14 cellular contexts compared by ENCODE assay signal in genomic region chr3:4409415-4409814, GRCh38. TPM values are rescaled to one million over a fixed set of nuclear protein-coding genes. Genes with fewer than 3 reads are reported as not detected.
DNase-seq lines count a peak whose midpoint lies in the region; ATAC-seq lines count a peak whose summit lies in the region.
"Had no signal": no experiment of that assay in that cellular context is flagged by ENCODE, and none has a peak within 500 bp of the region (broad histone marks: within the 10 kb centered on the region; RNA-seq: fewer than 3 reads in every experiment).

No MANE protein-coding gene starts in this region.

- H3K4me3 Mint-ChIP-seq in activated CD4-positive, alpha-beta T cell treated with anti-CD3 and anti-CD28 coated beads for 36 hours, result peak overlapping the region; percentile 4
- peak overlapping the region; percentile 59 for H3K4me3 Mint-ChIP-seq in activated T-cell treated with anti-CD3 and anti-CD28 coated beads, Interleukin-2, amount 50 U/mL, for 24 hours
- H3K4me3 Mint-ChIP-seq: activated naive CD4-positive, alpha-beta T cell treated with anti-CD3 and anti-CD28 coated beads, Interleukin-2, amount 50 U/mL, for 24 hours had no signal

- H3K27ac Mint-ChIP-seq in activated CD4-positive, alpha-beta T cell treated with anti-CD3 and anti-CD28 coated beads for 36 hours, result peak overlapping the region; percentile 87
- peak overlapping the region; percentile 95 for H3K27ac Mint-ChIP-seq in activated T-cell treated with anti-CD3 and anti-CD28 coated beads, Interleukin-2, amount 50 U/mL, for 24 hours
- H3K27ac Mint-ChIP-seq: activated naive CD4-positive, alpha-beta T cell treated with anti-CD3 and anti-CD28 coated beads, Interleukin-2, amount 50 U/mL, for 24 hours had no signal

- CTCF ChIA-PET in activated CD4-positive, alpha-beta T cell treated with anti-CD3 and anti-CD28 coated beads for 36 hours (lab: Charles Lee), result interaction anchor here (0.8 to 1.3 kb wide), 2 partner anchors 17 to 110 kb away, joined by 3 to 5 read pairs; no protein-coding TSS in a partner anchor

- peaks cover 19% of the 10 kb centered on the region for H3K36me3 Mint-ChIP-seq in activated CD4-positive, alpha-beta T cell treated with anti-CD3 and anti-CD28 coated beads for 36 hours (ENCODE audit: low read depth)
- peaks cover 65% of the 10 kb centered on the region for H3K36me3 Mint-ChIP-seq in activated T-cell treated with anti-CD3 and anti-CD28 coated beads, Interleukin-2, amount 50 U/mL, for 24 hours (ENCODE audit: low read depth)

- POLR2A ChIA-PET in activated CD4-positive, alpha-beta T cell treated with anti-CD3 and anti-CD28 coated beads for 36 hours (lab: Charles Lee), result no interaction called here

- intact Hi-C loops in activated CD4-positive, alpha-beta T cell treated with anti-CD3 and anti-CD28 coated beads for 36 hours (cut with DNase I, micrococcal nuclease), result loop anchor here (1.0 to 2.0 kb wide), 4 partner anchors 15 to 84 kb away; partner anchors contain the start of gene ITPR1 (in 1 of the 2)
- intact Hi-C loops in sciatic nerve (cut with DNase I), result no loop called here

- peak; percentile 43 for DNase-seq in activated CD4-positive, alpha-beta T cell treated with anti-CD3 and anti-CD28 coated beads for 36 hours
- no peak for DNase-seq in activated CD4-positive, alpha-beta T cell treated with anti-CD3 and anti-CD28 coated beads, Interleukin-2, amount 50 U/mL, for 4 hours
- no peak for DNase-seq in activated T-cell treated with anti-CD3 and anti-CD28 coated beads, Interleukin-2, amount 50 U/mL, for 24 hours
- DNase-seq in stimulated activated CD8-positive, alpha-beta memory T cell treated with anti-CD3 and anti-CD28 coated beads, Interleukin-15, amount 100 ng/mL, for 48 hours (ENCODE audit: low read depth in 2 of 2), result peak; percentile 16 to 24
- no peak for DNase-seq in cortex of kidney (lab: John Stamatoyannopoulos, UW)
- no peak for DNase-seq in sciatic nerve (ENCODE audit: low spot score)
- no peak for DNase-seq in NCI-H146 treated with DMSO at 0.1 percent for 48 hours (lab: John Stamatoyannopoulos, UW; ENCODE audit: unreplicated experiment)
- DNase-seq: DND-41; effector CD4-positive, alpha-beta T cell; mesendoderm; NCI-H1436; upper lobe of left lung had no signal

- no peaks in the 10 kb centered on the region for H3K9me3 Mint-ChIP-seq in activated CD4-positive, alpha-beta T cell treated with anti-CD3 and anti-CD28 coated beads for 36 hours (ENCODE audit: low read depth)
- H3K9me3 Mint-ChIP-seq in activated T-cell treated with anti-CD3 and anti-CD28 coated beads, Interleukin-2, amount 50 U/mL, for 24 hours, result no peaks in the 10 kb centered on the region
- H3K9me3 Mint-ChIP-seq: activated naive CD4-positive, alpha-beta T cell treated with anti-CD3 and anti-CD28 coated beads, Interleukin-2, amount 50 U/mL, for 24 hours had no signal

- no peaks in the 10 kb centered on the region for H3K27me3 Mint-ChIP-seq in activated CD4-positive, alpha-beta T cell treated with anti-CD3 and anti-CD28 coated beads for 36 hours
- no peaks in the 10 kb centered on the region for H3K27me3 Mint-ChIP-seq in activated T-cell treated with anti-CD3 and anti-CD28 coated beads, Interleukin-2, amount 50 U/mL, for 24 hours
- H3K27me3 Mint-ChIP-seq: activated naive CD4-positive, alpha-beta T cell treated with anti-CD3 and anti-CD28 coated beads, Interleukin-2, amount 50 U/mL, for 24 hours had no signal

- H3K4me1 Mint-ChIP-seq in activated CD4-positive, alpha-beta T cell treated with anti-CD3 and anti-CD28 coated beads for 36 hours, result peaks cover 40% of the 10 kb centered on the region
- H3K4me1 Mint-ChIP-seq in activated T-cell treated with anti-CD3 and anti-CD28 coated beads, Interleukin-2, amount 50 U/mL, for 24 hours (ENCODE audit: low read depth), result peaks cover 58% of the 10 kb centered on the region

- peak; percentile 67 for ATAC-seq in activated CD4-positive, alpha-beta T cell treated with anti-CD3 and anti-CD28 coated beads for 36 hours
- ATAC-seq in HG02798 (IDR thresholded peaks at IDR 0.05; ENCODE audit: poor library complexity, unreplicated experiment), result peak; percentile 44
- ATAC-seq in sciatic nerve, result no peak

RNA-seq across cellular contexts. Expression of gene SUMF1, which starts 57.7 kb away (rescaled TPM):
- 1 to 10 TPM; 3.5 to 4.9 TPM for total RNA-seq in activated CD4-positive, alpha-beta T cell treated with anti-CD3 and anti-CD28 coated beads for 36 hours
- total RNA-seq in sciatic nerve, result 27.1 TPM

Comparison
In these comparisons a context has a peak if more than half of its experiments do, and no peak if none do; other contexts are left out.
1. DNase-seq: peak in activated CD4-positive, alpha-beta T cell treated with anti-CD3 and anti-CD28 coated beads for 36 hours (single experiment) and stimulated activated CD8-positive, alpha-beta memory T cell treated with anti-CD3 and anti-CD28 coated beads, Interleukin-15, amount 100 ng/mL, for 48 hours (2 of 2); none in activated CD4-positive, alpha-beta T cell treated with anti-CD3 and anti-CD28 coated beads, Interleukin-2, amount 50 U/mL, for 4 hours (0 of 2), activated T-cell treated with anti-CD3 and anti-CD28 coated beads, Interleukin-2, amount 50 U/mL, for 24 hours (single experiment), cortex of kidney (single experiment), sciatic nerve (single experiment) and NCI-H146 treated with DMSO at 0.1 percent for 48 hours (single experiment).